In genomic region chr10:8254350-8254749, GRCh38 we compare ENCODE assay signal across 19 cellular contexts.
DNase-seq lines count a peak whose midpoint lies in the region; ATAC-seq lines count a peak whose summit lies in the region.
"Had no signal": no experiment of that assay in that cellular context is flagged by ENCODE, and none has a peak within 500 bp of the region (broad histone marks: within the 10 kb centered on the region; RNA-seq: fewer than 3 reads in every experiment).

No MANE protein-coding gene starts in this region.

- H3K9me3 Mint-ChIP-seq in activated T-cell treated with anti-CD3 and anti-CD28 coated beads, Interleukin-2, amount 50 U/mL, for 24 hours: no peaks in the 10 kb centered on the region
- peaks cover 12% of the 10 kb centered on the region for H3K9me3 Mint-ChIP-seq in T-helper 2 cell treated with Interferon-gamma antibody and Interleukin-4, amounts not matched to agents 5 μg/mL and 100 μg/mL, for 36 hours
- H3K9me3 Mint-ChIP-seq in activated naive CD8-positive, alpha-beta T cell treated with anti-CD3 and anti-CD28 coated beads for 36 hours: peaks cover 5% of the 10 kb centered on the region

- H3K9me3 ChIP-seq in aorta (ENCODE audit: control insufficient read depth, low read length): peaks cover 3% of the 10 kb centered on the region

- H3K36me3 ChIP-seq in aorta (ENCODE audit: control insufficient read depth in 1 of 2, insufficient read depth in 2 of 2, low read length in 1 of 2): no peaks in the 10 kb centered on the region

- peak overlapping the region; percentile 95 for H3K27ac Mint-ChIP-seq in activated T-cell treated with anti-CD3 and anti-CD28 coated beads, Interleukin-2, amount 50 U/mL, for 24 hours
- H3K27ac Mint-ChIP-seq in T-helper 2 cell treated with Interferon-gamma antibody and Interleukin-4, amounts not matched to agents 5 μg/mL and 100 μg/mL, for 36 hours: peak overlapping the region; percentile 34
- peak overlapping the region; percentile 71 for H3K27ac Mint-ChIP-seq in activated naive CD8-positive, alpha-beta T cell treated with anti-CD3 and anti-CD28 coated beads for 36 hours

- no peak overlapping the region for H3K4me3 ChIP-seq in aorta (ENCODE audit: low read length in 2 of 2)

- no peaks in the 10 kb centered on the region for H3K4me1 ChIP-seq in aorta (ENCODE audit: control insufficient read depth in 1 of 2, insufficient read depth in 2 of 2, low read length in 2 of 2)

- ATAC-seq in GM18502 (IDR thresholded peaks at IDR 0.05; ENCODE audit: poor library complexity, unreplicated experiment) (peak; percentile 39), HG02870 (IDR thresholded peaks at IDR 0.05; ENCODE audit: unreplicated experiment) (no peak), aorta (ENCODE audit: low FRiP score) (no peak)
- ATAC-seq: Panc1 had no signal

- H3K4me3 Mint-ChIP-seq in activated T-cell treated with anti-CD3 and anti-CD28 coated beads, Interleukin-2, amount 50 U/mL, for 24 hours: peak overlapping the region; percentile 23
- H3K4me3 Mint-ChIP-seq in T-helper 2 cell treated with Interferon-gamma antibody and Interleukin-4, amounts not matched to agents 5 μg/mL and 100 μg/mL, for 36 hours: no peak overlapping the region
- H3K4me3 Mint-ChIP-seq in activated naive CD8-positive, alpha-beta T cell treated with anti-CD3 and anti-CD28 coated beads for 36 hours: no peak overlapping the region
- H3K4me3 Mint-ChIP-seq: CD14-positive monocyte had no signal

- 58 to 67% methylated on average over 1 of the region's 1 CpG for WGBS in aorta, 2 donors

- DNase-seq in activated T-cell treated with anti-CD3 and anti-CD28 coated beads, Interleukin-2, amount 50 U/mL, for 24 hours: no peak
- DNase-seq in activated T-cell treated with anti-CD3 and anti-CD28 coated beads for 4 hours (no peak), aorta (no peak)
- DNase-seq in T-helper 2 cell treated with Interferon-gamma antibody and Interleukin-4, amounts not matched to agents 5 μg/mL and 100 μg/mL, for 36 hours (ENCODE audit: low spot score): peak; percentile 52
- no peak for DNase-seq in activated naive CD8-positive, alpha-beta T cell treated with anti-CD3 and anti-CD28 coated beads for 36 hours
- DNase-seq: ACHN, AML-193, DMS 273 treated with DMSO at 0.1 percent for 48 hours, GF-D8, HCEC 1CT, NCI-H1105 treated with DMSO at 0.1 percent for 48 hours, NCI-H1694 treated with DMSO at 0.1 percent for 48 hours, NCI-H2107, NCI-H2227 treated with DMSO at 0.1 percent for 48 hours, NCI-H524 had no signal

- no peaks in the 10 kb centered on the region for H3K36me3 Mint-ChIP-seq in activated T-cell treated with anti-CD3 and anti-CD28 coated beads, Interleukin-2, amount 50 U/mL, for 24 hours (ENCODE audit: low read depth)
- peaks cover 16% of the 10 kb centered on the region for H3K36me3 Mint-ChIP-seq in T-helper 2 cell treated with Interferon-gamma antibody and Interleukin-4, amounts not matched to agents 5 μg/mL and 100 μg/mL, for 36 hours (ENCODE audit: low read depth)
- no peaks in the 10 kb centered on the region for H3K36me3 Mint-ChIP-seq in activated naive CD8-positive, alpha-beta T cell treated with anti-CD3 and anti-CD28 coated beads for 36 hours
- H3K36me3 Mint-ChIP-seq: CD14-positive monocyte had no signal

- no peak overlapping the region for H3K27ac ChIP-seq in aorta (ENCODE audit: low read depth in 1 of 2, low read length in 2 of 2)

- intact Hi-C loops in aorta (cut with DNase I): no loop called here

- H3K4me1 Mint-ChIP-seq in activated T-cell treated with anti-CD3 and anti-CD28 coated beads, Interleukin-2, amount 50 U/mL, for 24 hours (ENCODE audit: low read depth): peaks cover 28% of the 10 kb centered on the region
- H3K4me1 Mint-ChIP-seq in T-helper 2 cell treated with Interferon-gamma antibody and Interleukin-4, amounts not matched to agents 5 μg/mL and 100 μg/mL, for 36 hours (ENCODE audit: low read depth): peaks cover 41% of the 10 kb centered on the region
- peaks cover 25% of the 10 kb centered on the region for H3K4me1 Mint-ChIP-seq in activated naive CD8-positive, alpha-beta T cell treated with anti-CD3 and anti-CD28 coated beads for 36 hours
- H3K4me1 Mint-ChIP-seq: CD14-positive monocyte had no signal

- peaks cover 0 to 2% of the 10 kb centered on the region in 2 donors for H3K27me3 ChIP-seq in aorta (ENCODE audit: control insufficient read depth in 1 of 2, insufficient read depth in 2 of 2, low read length in 1 of 2)

- H3K27me3 Mint-ChIP-seq in activated T-cell treated with anti-CD3 and anti-CD28 coated beads, Interleukin-2, amount 50 U/mL, for 24 hours: no peaks in the 10 kb centered on the region
- no peaks in the 10 kb centered on the region for H3K27me3 Mint-ChIP-seq in T-helper 2 cell treated with Interferon-gamma antibody and Interleukin-4, amounts not matched to agents 5 μg/mL and 100 μg/mL, for 36 hours (ENCODE audit: low read depth)
- H3K27me3 Mint-ChIP-seq in activated naive CD8-positive, alpha-beta T cell treated with anti-CD3 and anti-CD28 coated beads for 36 hours: no peaks in the 10 kb centered on the region

Comparison
In these comparisons a context has a peak if more than half of its experiments do, and no peak if none do; other contexts are left out.
1. H3K27ac Mint-ChIP-seq: peak in every context shown above with its lines; median percentile 95 in activated T-cell treated with anti-CD3 and anti-CD28 coated beads, Interleukin-2, amount 50 U/mL, for 24 hours; 71 in activated naive CD8-positive, alpha-beta T cell treated with anti-CD3 and anti-CD28 coated beads for 36 hours; 34 in T-helper 2 cell treated with Interferon-gamma antibody and Interleukin-4, amounts not matched to agents 5 μg/mL and 100 μg/mL, for 36 hours.